ENCODE assay signal across 1 cellular context in genomic region chr9:136697821-136698526, GRCh38.
TF ChIP-seq lines count a peak whose summit lies in the region.

No MANE protein-coding gene starts in this region.

TF ChIP-seq in HepG2, 621 proteins besides CTCF, POLR2A, EP300 and RAD21 (continued from another document):
- TF ChIP-seq LBX2 (CRISPR knock-in tag; IDR thresholded peaks at IDR 0.05; ENCODE audit: borderline replicate concordance), result no peak
- TF ChIP-seq SOX13 (IDR thresholded peaks at IDR 0.05), result 0 out of 2 replicates have a peak, but pooled peaks have one; percentile 51
- TF ChIP-seq SOX13 (CRISPR knock-in tag; conservative IDR thresholded peaks at IDR 0.05 in 1 of 2, IDR thresholded peaks at IDR 0.05 in 1 of 2), result peak in 1 of 2 experiments; percentile 78; a peak in 2 of 4 replicates
- no peak for TF ChIP-seq MTF2 (CRISPR knock-in tag; IDR thresholded peaks at IDR 0.05; ENCODE audit: borderline replicate concordance)
- TF ChIP-seq ZNF329 (CRISPR knock-in tag; IDR thresholded peaks at IDR 0.05; ENCODE audit: low read depth), result no peak
- peak; percentile 96 for TF ChIP-seq RARA (CRISPR knock-in tag; IDR thresholded peaks at IDR 0.05)
- no peak for TF ChIP-seq ZNF33A (CRISPR knock-in tag; IDR thresholded peaks at IDR 0.05; ENCODE audit: borderline replicate concordance)
- TF ChIP-seq WIZ (CRISPR knock-in tag; IDR thresholded peaks at IDR 0.05), result no peak
- TF ChIP-seq ZSCAN31 (CRISPR knock-in tag; IDR thresholded peaks at IDR 0.05; ENCODE audit: low read depth), result no peak
- TF ChIP-seq ZNF230 (CRISPR knock-in tag; IDR thresholded peaks at IDR 0.05), result no peak
- peak; percentile 68; the same call in 1 of the 2 replicates for TF ChIP-seq SMAD3 (CRISPR knock-in tag; IDR thresholded peaks at IDR 0.05)
- no peak for TF ChIP-seq GLMP (CRISPR knock-in tag; IDR thresholded peaks at IDR 0.05; ENCODE audit: borderline replicate concordance)
- TF ChIP-seq ZNF354B (CRISPR knock-in tag; IDR thresholded peaks at IDR 0.05), result no peak
- TF ChIP-seq GABPA (IDR thresholded peaks at IDR 0.05; ENCODE audit: low read depth, low read length), result no peak
- TF ChIP-seq GABPA (CRISPR knock-in tag; IDR thresholded peaks at IDR 0.05; ENCODE audit: low read depth), result no peak
- no peak; the same call in 1 of the 2 replicates for TF ChIP-seq ZBTB33 (CRISPR knock-in tag; IDR thresholded peaks at IDR 0.05)
- no peak; the same call in 1 of the 2 replicates for TF ChIP-seq GATAD1 (CRISPR knock-in tag; IDR thresholded peaks at IDR 0.05)
- no peak for TF ChIP-seq YEATS2 (CRISPR knock-in tag; IDR thresholded peaks at IDR 0.05; ENCODE audit: borderline replicate concordance)
- TF ChIP-seq ZBTB46 (CRISPR knock-in tag; IDR thresholded peaks at IDR 0.05; ENCODE audit: borderline replicate concordance), result no peak
- no peak for TF ChIP-seq FOXP1 (IDR thresholded peaks at IDR 0.05)
- peak; percentile 69; the same call in 1 of the 2 replicates for TF ChIP-seq FOXP1 (CRISPR knock-in tag; IDR thresholded peaks at IDR 0.05)
- TF ChIP-seq THAP7 (CRISPR knock-in tag; IDR thresholded peaks at IDR 0.05), result no peak
- no peak for TF ChIP-seq HMGA1 (CRISPR knock-in tag; conservative IDR thresholded peaks at IDR 0.05)
- no peak for TF ChIP-seq ZSCAN30 (CRISPR knock-in tag; IDR thresholded peaks at IDR 0.05)
- peak; percentile 97 for TF ChIP-seq ZNF362 (CRISPR knock-in tag; IDR thresholded peaks at IDR 0.05; ENCODE audit: borderline replicate concordance)
- TF ChIP-seq ZNF431 (CRISPR knock-in tag; IDR thresholded peaks at IDR 0.05; ENCODE audit: borderline replicate concordance, low read depth), result 0 out of 2 replicates have a peak, but pooled peaks have one; percentile 2
- no peak for TF ChIP-seq ZNF580 (CRISPR knock-in tag; IDR thresholded peaks at IDR 0.05; ENCODE audit: borderline replicate concordance, low read depth)
- peak; percentile 46; the same call in 1 of the 2 replicates for TF ChIP-seq ZNF331 (CRISPR knock-in tag; IDR thresholded peaks at IDR 0.05)
- TF ChIP-seq ZNF709 (CRISPR knock-in tag; IDR thresholded peaks at IDR 0.05), result no peak
- TF ChIP-seq ZSCAN5A (CRISPR knock-in tag; IDR thresholded peaks at IDR 0.05; ENCODE audit: borderline replicate concordance), result no peak
- 0 out of 2 replicates have a peak, but pooled peaks have one; percentile 70 for TF ChIP-seq CHD4 (IDR thresholded peaks at IDR 0.05; ENCODE audit: borderline replicate concordance, low read length)
- no peak for TF ChIP-seq RBAK (CRISPR knock-in tag; IDR thresholded peaks at IDR 0.05)
- no peak for TF ChIP-seq ZKSCAN8 (CRISPR knock-in tag; IDR thresholded peaks at IDR 0.05; ENCODE audit: borderline replicate concordance)
- TF ChIP-seq EZH2 (conservative IDR thresholded peaks at IDR 0.05; ENCODE audit: low read depth, low read length), result no peak
- TF ChIP-seq CC2D1A (CRISPR knock-in tag; IDR thresholded peaks at IDR 0.05), result no peak
- TF ChIP-seq ZNF124 (CRISPR knock-in tag; IDR thresholded peaks at IDR 0.05), result 0 out of 2 replicates have a peak, but pooled peaks have one; percentile 52
- TF ChIP-seq SRY (CRISPR knock-in tag; IDR thresholded peaks at IDR 0.05), result no peak
- TF ChIP-seq ZNF7 (CRISPR knock-in tag; IDR thresholded peaks at IDR 0.05), result no peak
- TF ChIP-seq ATF4 (CRISPR knock-in tag; IDR thresholded peaks at IDR 0.05), result peak in 1 of 2 experiments; percentile 41; a peak in 2 of 4 replicates
- no peak for TF ChIP-seq NONO (IDR thresholded peaks at IDR 0.05)
- TF ChIP-seq NONO (CRISPR knock-in tag; conservative IDR thresholded peaks at IDR 0.05), result no peak
- no peak for TF ChIP-seq ZNF589 (CRISPR knock-in tag; conservative IDR thresholded peaks at IDR 0.05)
- no peak for TF ChIP-seq HOXA7 (CRISPR knock-in tag; IDR thresholded peaks at IDR 0.05)
- no peak for TF ChIP-seq IKZF4 (CRISPR knock-in tag; IDR thresholded peaks at IDR 0.05; ENCODE audit: borderline replicate concordance, low read depth, not compliant biosample characterization)
- TF ChIP-seq HNRNPL (IDR thresholded peaks at IDR 0.05; ENCODE audit: low read depth, low read length), result no peak
- TF ChIP-seq ZNF790 (CRISPR knock-in tag; IDR thresholded peaks at IDR 0.05; ENCODE audit: borderline replicate concordance), result no peak
- TF ChIP-seq ZNF784 (CRISPR knock-in tag; IDR thresholded peaks at IDR 0.05; ENCODE audit: borderline replicate concordance), result no peak
- no peak for TF ChIP-seq FOXC1 (CRISPR knock-in tag; IDR thresholded peaks at IDR 0.05; ENCODE audit: borderline replicate concordance)
- TF ChIP-seq NFIC (IDR thresholded peaks at IDR 0.05; ENCODE audit: low read length), result 0 out of 2 replicates have a peak, but pooled peaks have one; percentile 34
- no peak for TF ChIP-seq ZNF326 (CRISPR knock-in tag; IDR thresholded peaks at IDR 0.05; ENCODE audit: borderline replicate concordance)
- no peak for TF ChIP-seq TRIM22 (IDR thresholded peaks at IDR 0.05)
- no peak for TF ChIP-seq FOXK2 (IDR thresholded peaks at IDR 0.05)
- TF ChIP-seq NR2F2 (IDR thresholded peaks at IDR 0.05; ENCODE audit: borderline replicate concordance, low read depth), result peak; percentile 86
- TF ChIP-seq ZNF260 (CRISPR knock-in tag; IDR thresholded peaks at IDR 0.05; ENCODE audit: borderline replicate concordance, low read depth), result no peak
- TF ChIP-seq ZNF577 (CRISPR knock-in tag; IDR thresholded peaks at IDR 0.05; ENCODE audit: borderline replicate concordance, low read depth), result no peak
- no peak for TF ChIP-seq ZFP82 (CRISPR knock-in tag; IDR thresholded peaks at IDR 0.05; ENCODE audit: borderline replicate concordance)
